8 cellular contexts compared by ENCODE assay signal in the genomic region with DNA sequence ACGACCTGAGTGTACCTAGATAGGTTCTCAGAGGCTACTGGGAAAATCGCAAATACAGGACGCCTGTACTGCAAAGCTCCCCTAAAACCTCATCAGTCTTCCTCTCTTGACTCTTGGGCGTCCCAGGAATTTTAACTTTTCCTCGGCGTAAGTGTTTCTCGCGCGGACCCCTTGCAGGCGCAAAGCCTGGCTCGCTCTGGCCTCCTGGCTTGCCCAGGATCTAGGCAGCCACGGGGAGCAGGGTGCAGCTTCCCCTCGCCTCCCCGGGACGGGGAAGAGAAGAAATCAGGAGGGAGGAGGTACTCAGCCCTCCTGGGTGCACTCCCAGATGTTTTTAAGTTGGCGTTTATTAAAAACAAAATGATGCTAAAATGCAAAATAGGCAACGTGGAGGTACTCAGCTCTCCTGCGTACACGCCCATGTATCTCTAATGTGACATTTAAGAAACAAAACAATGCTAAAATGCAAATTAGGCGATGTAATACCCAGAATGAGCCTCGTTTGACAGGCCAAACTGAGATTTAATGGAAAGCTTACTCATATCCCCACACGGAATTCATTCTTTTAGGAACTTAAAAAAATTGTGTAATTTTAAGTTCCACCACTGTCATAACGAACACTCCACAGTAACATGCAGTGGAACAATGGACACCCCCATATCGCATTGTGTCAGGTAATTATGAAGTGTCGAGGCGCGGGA. TPM values are rescaled to one million over a fixed set of nuclear protein-coding genes. Genes with fewer than 3 reads are reported as not detected.
DNase-seq lines count a peak whose midpoint lies in the region; ATAC-seq and TF ChIP-seq lines count a peak whose summit lies in the region.

No MANE protein-coding gene starts in this region.

- H3K9me3 Mint-ChIP-seq in Caco-2 (ENCODE audit: unreplicated experiment) = no peaks in the 10 kb centered on the region

- peaks cover 7% of the 10 kb centered on the region for H3K4me1 Mint-ChIP-seq in Caco-2 (ENCODE audit: low read depth, unreplicated experiment)

- H3K4me3 ChIP-seq in Caco-2 (ENCODE audit: low read depth, low read length) (peak overlapping the region; percentile 41), NT2/D1 (ENCODE audit: insufficient read length, low read depth) (peak overlapping the region; percentile 42), esophagus muscularis mucosa (peak overlapping the region; percentile 76 to 87 (median 80)), ovary (peak overlapping the region; percentile 65)

- DNase-seq in Caco-2 (no peak), NT2/D1 (ENCODE audit: low read depth, low spot score) (no peak), esophagus muscularis mucosa (ENCODE audit: extremely low spot score) (no peak), ovary (peak in 2 of 5 donors; percentile 22 to 40), HUDEP-2 (lab: John Stamatoyannopoulos, UW; ENCODE audit: unreplicated experiment in 76 of 76) (no peak), germinal center (ENCODE audit: low spot score) (no peak)
- DNase-seq in stimulated activated CD4-positive, alpha-beta T cell treated with anti-CD3 and anti-CD28 coated beads, Interleukin-4, amount 100 ng/mL, for 24 hours = no peak

- peaks cover 31% of the 10 kb centered on the region for H3K27me3 Mint-ChIP-seq in Caco-2 (ENCODE audit: insufficient read depth, unreplicated experiment)

- no peaks in the 10 kb centered on the region for H3K36me3 Mint-ChIP-seq in Caco-2 (ENCODE audit: insufficient read depth, unreplicated experiment)

- TF ChIP-seq CTCF in Caco-2 (IDR thresholded peaks at IDR 0.05; ENCODE audit: insufficient read depth in 1 of 2, low read depth in 1 of 2, low read length in 1 of 2, severe bottlenecking in 1 of 2, unreplicated experiment in 1 of 2) = no peak
- TF ChIP-seq CTCF in esophagus muscularis mucosa (IDR thresholded peaks at IDR 0.05) = no peak
- no peak for TF ChIP-seq CTCF in ovary (IDR thresholded peaks at IDR 0.05)

- H3K4me1 ChIP-seq in Caco-2 (no peaks in the 10 kb centered on the region; the same call in 1 of the 2 replicates), NT2/D1 (ENCODE audit: insufficient read depth, insufficient read length) (no peaks in the 10 kb centered on the region), esophagus muscularis mucosa (peaks cover 27 to 44% (median 42%) of the 10 kb centered on the region in 4 donors), ovary (ENCODE audit: insufficient read depth) (peaks cover 4% of the 10 kb centered on the region)

- H3K27ac ChIP-seq in esophagus muscularis mucosa (replicated peaks in 1 of 4) (peak overlapping the region; percentile 87 to 92 (median 90)), ovary (peak overlapping the region in 1 of 2 donors; percentile 87)

- BruUV-seq in Caco-2 (replicated peaks; lab: Mats Ljungman, UMichigan) = no TSS peak

- WGBS in esophagus muscularis mucosa = 18% methylated on average over 27 of the region's 27 CpGs
- WGBS in ovary, 3 donors = 4 to 12% (median 10%) methylated on average over 27 of the region's 27 CpGs

- H3K9me3 ChIP-seq in Caco-2 = no peaks in the 10 kb centered on the region
- no peaks in the 10 kb centered on the region for H3K9me3 ChIP-seq in NT2/D1 (ENCODE audit: insufficient read depth, low read length)
- no peaks in the 10 kb centered on the region for H3K9me3 ChIP-seq in esophagus muscularis mucosa
- H3K9me3 ChIP-seq in ovary = no peaks in the 10 kb centered on the region

- ATAC-seq in GM19455 (IDR thresholded peaks at IDR 0.05; ENCODE audit: unreplicated experiment) = no peak

- peak overlapping the region; percentile 80 for H3K4me3 Mint-ChIP-seq in Caco-2 (ENCODE audit: unreplicated experiment)

- peak overlapping the region; percentile 77 for H3K9ac ChIP-seq in NT2/D1 (ENCODE audit: insufficient read length, low read depth)

- TF ChIP-seq EP300 in esophagus muscularis mucosa (IDR thresholded peaks at IDR 0.05) (no peak), ovary (IDR thresholded peaks at IDR 0.05) (no peak)

- POLR2A ChIA-PET in Caco-2 (lab: Charles Lee) = interaction anchor here (1.7 kb wide), 1 partner anchor 29 kb away, joined by 5 read pairs; a partner anchor contains a TSS

- peaks cover 3% of the 10 kb centered on the region for H3K27me3 ChIP-seq in Caco-2 (replicated peaks; ENCODE audit: control insufficient read depth, insufficient read depth, low read length)
- H3K27me3 ChIP-seq in NT2/D1 (ENCODE audit: insufficient read depth, insufficient read length) = peaks cover 52% of the 10 kb centered on the region
- peaks cover 0 to 4% (median 0%) of the 10 kb centered on the region in 4 donors for H3K27me3 ChIP-seq in esophagus muscularis mucosa
- H3K27me3 ChIP-seq in ovary = no peaks in the 10 kb centered on the region

- TF ChIP-seq POLR2A in esophagus muscularis mucosa (IDR thresholded peaks at IDR 0.05; ENCODE audit: low read depth) (no peak), ovary (IDR thresholded peaks at IDR 0.05) (no peak)

- CTCF ChIA-PET in Caco-2 (lab: Charles Lee) = no interaction called here

- H3K36me3 ChIP-seq in Caco-2 (ENCODE audit: control insufficient read depth, insufficient read depth, low read length) = no peaks in the 10 kb centered on the region
- H3K36me3 ChIP-seq in NT2/D1 (ENCODE audit: insufficient read depth, insufficient read length, low read length) = no peaks in the 10 kb centered on the region
- no peaks in the 10 kb centered on the region for H3K36me3 ChIP-seq in esophagus muscularis mucosa
- H3K36me3 ChIP-seq in ovary = no peaks in the 10 kb centered on the region

- H3K27ac Mint-ChIP-seq in Caco-2 (ENCODE audit: unreplicated experiment) = no peak overlapping the region

- intact Hi-C loops in Caco-2 (cut with micrococcal nuclease; ENCODE audit: unreplicated experiment) = no loop called here
- intact Hi-C loops in esophagus muscularis mucosa (cut with DNase I) = loop anchor here (10.0 kb wide), 2 partner anchors 146 to 176 kb away; no protein-coding TSS in a partner anchor
- intact Hi-C loops in ovary (cut with DNase I) = no loop called here

RNA-seq across cellular contexts. Expression of a gene that starts 1.6 kb away (rescaled TPM):
- total RNA-seq in Caco-2 (2022) (0.14 TPM in 1 of 2 replicates, not detected in the other), esophagus muscularis mucosa (10 to 100 TPM; 18.6 to 44.1 (median 27.6) TPM), ovary (10 to 100 TPM in 6 of 7 donors, 1 to 10 TPM in 1; 8.7 to 31.3 (median 28.5) TPM)
- 10 to 100 TPM; 11.3 to 20.7 TPM for polyA plus RNA-seq in ovary

RNA-seq across cellular contexts. Expression of a gene that starts 29.0 kb away (rescaled TPM):
- 10.3 and 11.4 TPM in 2 replicates for total RNA-seq in Caco-2 (2022)
- total RNA-seq in esophagus muscularis mucosa = 10 to 100 TPM in 1 of 4 donors, 1 to 10 TPM in 3; 6.6 to 10.8 (median 8.7) TPM
- 10 to 100 TPM in 6 of 7 donors, 1 to 10 TPM in 1; 8.2 to 17.5 (median 12.0) TPM for total RNA-seq in ovary
- 10 to 100 TPM in 1 of 2 donors, 1 to 10 TPM in 1; 8.3 to 15.6 TPM for polyA plus RNA-seq in ovary
